ENCODE assay signal across 2 cellular contexts in genomic region chr20:32012159-32012682, GRCh38.
TF ChIP-seq lines count a peak whose summit lies in the region.

No MANE protein-coding gene starts in this region.

TF ChIP-seq in HepG2, 621 proteins besides CTCF, POLR2A, EP300 and RAD21:
- TF ChIP-seq ZNF121 (CRISPR knock-in tag; IDR thresholded peaks at IDR 0.05) (peak; percentile 68), STAG1 (CRISPR knock-in tag; IDR thresholded peaks at IDR 0.05) (no peak), E2F1 (CRISPR knock-in tag; IDR thresholded peaks at IDR 0.05) (no peak)

TF ChIP-seq in WTC11, 78 proteins besides CTCF, POLR2A, EP300 and RAD21:
- TF ChIP-seq JAZF1 (CRISPR knock-in tag; IDR thresholded peaks at IDR 0.05) (no peak), STAT6 (CRISPR knock-in tag; conservative IDR thresholded peaks at IDR 0.05; ENCODE audit: low read depth) (no peak), ZNF121 (CRISPR knock-in tag; IDR thresholded peaks at IDR 0.05) (peak; percentile 98), GRHL2 (CRISPR knock-in tag; IDR thresholded peaks at IDR 0.05; ENCODE audit: insufficient replicate concordance, severe bottlenecking) (no peak)
- TF ChIP-seq, protein P1, sequence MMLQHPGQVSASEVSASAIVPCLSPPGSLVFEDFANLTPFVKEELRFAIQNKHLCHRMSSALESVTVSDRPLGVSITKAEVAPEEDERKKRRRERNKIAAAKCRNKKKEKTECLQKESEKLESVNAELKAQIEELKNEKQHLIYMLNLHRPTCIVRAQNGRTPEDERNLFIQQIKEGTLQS (CRISPR knock-in tag; conservative IDR thresholded peaks at IDR 0.05): no peak
